In genomic region chr3:161222662-161223061, GRCh38 we compare ENCODE assay signal across 8 cellular contexts. TPM values are rescaled to one million over a fixed set of nuclear protein-coding genes. Genes with fewer than 3 reads are reported as not detected.
DNase-seq lines count a peak whose midpoint lies in the region; ATAC-seq and TF ChIP-seq lines count a peak whose summit lies in the region.

No MANE protein-coding gene starts in this region.

- H3K9me3 ChIP-seq in CD8-positive, alpha-beta memory T cell (ENCODE audit: low read length), result no peaks in the 10 kb centered on the region
- no peaks in the 10 kb centered on the region for H3K9me3 ChIP-seq in neural progenitor cell (ENCODE audit: low read depth)

- TF ChIP-seq CTCF in dorsolateral prefrontal cortex (IDR thresholded peaks at IDR 0.05 in 54 of 56, conservative IDR thresholded peaks at IDR 0.05 in 2 of 56; ENCODE audit: low read depth in 1 of 56, partially characterized antibody in 56 of 56) (no peak), neural progenitor cell (IDR thresholded peaks at IDR 0.05) (no peak)

- H3K9ac ChIP-seq in neural progenitor cell, result no peak overlapping the region

- no peaks in the 10 kb centered on the region for H3F3A ChIP-seq in neural progenitor cell (ENCODE audit: low read depth)

- peaks cover 1% of the 10 kb centered on the region in 2 donors for H3K27me3 Mint-ChIP-seq in CD8-positive, alpha-beta memory T cell
- H3K27me3 Mint-ChIP-seq in neural progenitor cell (ENCODE audit: insufficient read depth, low read depth), result peaks cover 2% of the 10 kb centered on the region

- ATAC-seq in HG03159 (IDR thresholded peaks at IDR 0.05; ENCODE audit: unreplicated experiment) (no peak), HG03025 (IDR thresholded peaks at IDR 0.05; ENCODE audit: low FRiP score, unreplicated experiment) (no peak)

- peak overlapping the region; percentile 44 for H3K4me3 ChIP-seq in CD8-positive, alpha-beta memory T cell (ENCODE audit: low read length)
- peak overlapping the region; percentile 64 to 99 (median 93) for H3K4me3 ChIP-seq in dorsolateral prefrontal cortex
- peak overlapping the region; percentile 85 for H3K4me3 ChIP-seq in neural progenitor cell

- H4K20me1 ChIP-seq in neural progenitor cell (ENCODE audit: low read depth), result peaks cover 9% of the 10 kb centered on the region

- POLR2A ChIA-PET in CD8-positive, alpha-beta memory T cell (lab: Charles Lee), result no interaction called here

- peaks cover 3% of the 10 kb centered on the region for H3K36me3 ChIP-seq in CD8-positive, alpha-beta memory T cell (ENCODE audit: insufficient read depth, low read length)
- H3K36me3 ChIP-seq in neural progenitor cell, result peaks cover 13% of the 10 kb centered on the region

- peaks cover 41% of the 10 kb centered on the region for H3K79me2 ChIP-seq in neural progenitor cell (ENCODE audit: low read depth)

- no peak for DNase-seq in CD8-positive, alpha-beta memory T cell
- DNase-seq in M059J (ENCODE audit: low read depth) (peak; percentile 60), dorsolateral prefrontal cortex (no peak), neural progenitor cell (ENCODE audit: low spot score) (no peak), DMS153 treated with DMSO at 0.1 percent for 48 hours (lab: John Stamatoyannopoulos, UW; ENCODE audit: unreplicated experiment) (no peak), glomerular visceral epithelial cell (ENCODE audit: extremely low spot score) (no peak)

- H3K4me1 Mint-ChIP-seq in CD8-positive, alpha-beta memory T cell, result peaks cover 36 to 57% (median 45%) of the 10 kb centered on the region in 3 donors
- H3K4me1 Mint-ChIP-seq in neural progenitor cell, result peaks cover 24% of the 10 kb centered on the region

- peak overlapping the region; percentile 91 for H3K4me2 ChIP-seq in neural progenitor cell

- H3K36me3 Mint-ChIP-seq in CD8-positive, alpha-beta memory T cell, result peaks cover 0 to 33% (median 8%) of the 10 kb centered on the region in 3 donors
- H3K36me3 Mint-ChIP-seq in neural progenitor cell, result peaks cover 8% of the 10 kb centered on the region

- peak overlapping the region; percentile 91 for H3K27ac ChIP-seq in CD8-positive, alpha-beta memory T cell (ENCODE audit: low read depth, low read length)
- H3K27ac ChIP-seq in dorsolateral prefrontal cortex (peak overlapping the region in 2 of 59 donors; percentile 58 to 95), neural progenitor cell (no peak overlapping the region)

- H3K27ac Mint-ChIP-seq in CD8-positive, alpha-beta memory T cell, result peak overlapping the region; percentile 3 to 94 (median 75)
- no peak overlapping the region for H3K27ac Mint-ChIP-seq in neural progenitor cell

- intact Hi-C loops in dorsolateral prefrontal cortex (cut with DNase I), result loop anchor here in 1 of 2 donors (5.0 to 10.0 kb wide), 2 partner anchors 118 to 465 kb away; partner anchors contain the start of genes B3GALNT1 and PPM1L

- H3K4me1 ChIP-seq in CD8-positive, alpha-beta memory T cell (ENCODE audit: insufficient read depth, low read length), result peaks cover 30% of the 10 kb centered on the region
- H3K4me1 ChIP-seq in neural progenitor cell, result peaks cover 18% of the 10 kb centered on the region

- no peaks in the 10 kb centered on the region for H3K27me3 ChIP-seq in CD8-positive, alpha-beta memory T cell (ENCODE audit: insufficient read depth, low read length, poor library complexity, severe bottlenecking)
- H3K27me3 ChIP-seq in dorsolateral prefrontal cortex (no peaks in the 10 kb centered on the region), neural progenitor cell (no peaks in the 10 kb centered on the region)

- peak overlapping the region; percentile 89 to 99 (median 92) for H3K4me3 Mint-ChIP-seq in CD8-positive, alpha-beta memory T cell
- H3K4me3 Mint-ChIP-seq in neural progenitor cell, result peak overlapping the region; percentile 94

- H3K9me3 Mint-ChIP-seq in CD8-positive, alpha-beta memory T cell, result no peaks in the 10 kb centered on the region
- peaks cover 3% of the 10 kb centered on the region for H3K9me3 Mint-ChIP-seq in neural progenitor cell

- no peak overlapping the region for H2AFZ ChIP-seq in neural progenitor cell (replicated peaks)

- CTCF ChIA-PET in CD8-positive, alpha-beta memory T cell (lab: Charles Lee), result interaction anchor here (1.5 to 1.6 kb wide), 2 partner anchors 186 to 773 kb away, joined by 3 read pairs; partner anchors contain the start of gene TRIM59

RNA-seq across cellular contexts. Expression of gene NMD3, which starts 1.6 kb away (rescaled TPM):
- 10 to 100 TPM; 66.6 to 67.4 TPM for total RNA-seq in CD8-positive, alpha-beta memory T cell
- polyA plus RNA-seq in CD8-positive, alpha-beta memory T cell, result 37.3 TPM
- 43.6 and 64.4 TPM in 2 replicates for total RNA-seq in M059J (2014; rRNA removed; shearing (Covaris generic))
- total RNA-seq in dorsolateral prefrontal cortex, result 10 to 100 TPM; 32.8 to 69.9 (median 50.7) TPM
- total RNA-seq in neural progenitor cell (ENCODE audit: low replicate concordance), result 41.4 and 41.9 TPM in 2 replicates
